Comparison of ENCODE assay signal across 7 cellular contexts in the genomic region with DNA sequence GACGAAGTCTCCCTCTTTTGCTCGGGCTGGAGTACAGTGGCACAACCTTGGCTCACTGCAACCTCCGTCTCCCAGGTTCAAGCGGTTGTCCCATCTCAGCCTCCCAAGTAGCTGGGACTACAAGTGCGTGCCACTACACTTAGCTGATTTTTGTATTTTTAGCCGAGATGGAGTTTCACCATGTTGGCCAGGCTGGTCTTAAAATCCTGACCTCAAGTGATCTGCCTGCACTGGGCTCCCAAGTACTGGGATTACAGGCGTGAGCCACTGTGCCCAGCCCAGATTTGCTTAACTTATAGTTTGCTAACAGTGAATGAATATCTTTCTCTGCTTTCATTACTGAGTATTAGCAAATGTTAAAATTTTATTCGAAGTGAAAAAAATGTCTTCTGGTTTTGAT.
"Had no signal": no experiment of that assay in that cellular context is flagged by ENCODE, and none has a peak within 500 bp of the region (broad histone marks: within the 10 kb centered on the region; RNA-seq: fewer than 3 reads in every experiment).

No MANE protein-coding gene starts in this region.

- H3K27ac Mint-ChIP-seq: IgD-negative memory B cell had no signal

- DNase-seq: IMR-90, KBM-7, KG1 had no signal

- H3K4me3 Mint-ChIP-seq: IgD-negative memory B cell had no signal

- ATAC-seq: HepG2, K562 had no signal

- H3K27ac ChIP-seq: HL-60 had no signal

- H3K27me3 Mint-ChIP-seq: IgD-negative memory B cell had no signal

- H3K4me3 ChIP-seq: K562 had no signal

- H3K4me1 Mint-ChIP-seq: IgD-negative memory B cell had no signal
